Comparison of ENCODE assay signal across 14 cellular contexts in genomic region chr1:172117800-172118199, GRCh38.
A peak's percentile ranks its signal among the peaks of the same experiment; 100 is the strongest.
DNase-seq lines count a peak whose midpoint lies in the region; ATAC-seq and TF ChIP-seq lines count a peak whose summit lies in the region.
"Had no signal": no experiment of that assay in that cellular context is flagged by ENCODE, and none has a peak within 500 bp of the region (broad histone marks: within the 10 kb centered on the region; RNA-seq: fewer than 3 reads in every experiment).

No MANE protein-coding gene starts in this region.

- H3K9me3 Mint-ChIP-seq in effector memory CD8-positive, alpha-beta T cell, result peaks cover 0 to 2% of the 10 kb centered on the region in 2 donors

- H3K9me3 ChIP-seq in Loucy (ENCODE audit: insufficient read depth, low read depth, low read length) (no peaks in the 10 kb centered on the region), heart right ventricle (no peaks in the 10 kb centered on the region)
- H3K9me3 ChIP-seq: stomach had no signal

- no peaks in the 10 kb centered on the region for H3K27me3 ChIP-seq in Loucy (ENCODE audit: insufficient read depth, low read length, poor library complexity, severe bottlenecking)
- no peaks in the 10 kb centered on the region for H3K27me3 ChIP-seq in heart right ventricle
- H3K27me3 ChIP-seq: hepatocyte, stomach had no signal

- no peaks in the 10 kb centered on the region for H3K27me3 Mint-ChIP-seq in effector memory CD8-positive, alpha-beta T cell

- H3K4me3 Mint-ChIP-seq in effector memory CD8-positive, alpha-beta T cell, result peak overlapping the region; percentile 42 to 49

- DNase-seq in GM12865 (ENCODE audit: low read depth), result peak; percentile 79
- DNase-seq in effector memory CD8-positive, alpha-beta T cell, result peak; percentile 27 to 38 (median 33)
- DNase-seq in RPMI8226, result no peak
- no peak for DNase-seq in NCI-H2107 (lab: John Stamatoyannopoulos, UW)
- no peak for DNase-seq in heart right ventricle
- DNase-seq in NCI-H2227 (lab: John Stamatoyannopoulos, UW; ENCODE audit: unreplicated experiment), result no peak
- DNase-seq: Calu3, Kasumi-1, NCI-H524 treated with DMSO at 0.1 percent for 48 hours, stomach had no signal

- peak overlapping the region; percentile 15 for H3K9ac ChIP-seq in Loucy (ENCODE audit: low read depth, low read length, poor library complexity, severe bottlenecking)

- H3K4me3 ChIP-seq in GM12865 (ENCODE audit: low read depth, low read length) (no peak overlapping the region), Loucy (ENCODE audit: low read length, poor library complexity, severe bottlenecking) (peak overlapping the region; percentile 41), heart right ventricle (no peak overlapping the region)
- H3K4me3 ChIP-seq: hepatocyte, skin epidermis, stomach had no signal

- no peak overlapping the region for H3K27ac ChIP-seq in heart right ventricle
- H3K27ac ChIP-seq: hepatocyte, skin epidermis, stomach had no signal

- 87 to 92% methylated on average over 1 of the region's 1 CpG for WGBS in heart right ventricle, 2 donors

- H4K20me1 ChIP-seq in Loucy (ENCODE audit: insufficient read depth, low read length, poor library complexity, severe bottlenecking), result no peaks in the 10 kb centered on the region

- H3K4me1 ChIP-seq in Loucy (ENCODE audit: insufficient read depth, low read length, poor library complexity, severe bottlenecking), result peaks cover 19% of the 10 kb centered on the region
- peaks cover 0 to 10% (median 4%) of the 10 kb centered on the region in 9 donors for H3K4me1 ChIP-seq in heart right ventricle

- no peaks in the 10 kb centered on the region for H3K36me3 ChIP-seq in Loucy (ENCODE audit: insufficient read depth, low read length)
- no peaks in the 10 kb centered on the region for H3K36me3 ChIP-seq in heart right ventricle
- H3K36me3 ChIP-seq: stomach had no signal

- TF ChIP-seq CTCF in GM12865 (IDR thresholded peaks at IDR 0.05; ENCODE audit: insufficient read depth, low read depth, low read length, missing control alignments) (no peak), Loucy (conservative IDR thresholded peaks at IDR 0.05; ENCODE audit: low read length) (no peak), heart right ventricle (IDR thresholded peaks at IDR 0.05) (no peak)

- H2AFZ ChIP-seq in Loucy (ENCODE audit: low read length), result peak overlapping the region; percentile 57
- H2AFZ ChIP-seq: hepatocyte had no signal

- intact Hi-C loops in heart right ventricle (cut with DNase I), result no loop called here

- ATAC-seq in GM19467 (IDR thresholded peaks at IDR 0.05; ENCODE audit: unreplicated experiment), result peak; percentile 83
- peak; percentile 99 for ATAC-seq in effector memory CD8-positive, alpha-beta T cell (replicated peaks)
- ATAC-seq in heart right ventricle, result no peak

- H3K9me2 ChIP-seq in Loucy (replicated peaks; ENCODE audit: low read depth, low read length), result no peaks in the 10 kb centered on the region

- H3K79me2 ChIP-seq in Loucy (ENCODE audit: insufficient read depth, low read length), result no peaks in the 10 kb centered on the region
- H3K79me2 ChIP-seq: hepatocyte had no signal

- H3K27ac Mint-ChIP-seq in effector memory CD8-positive, alpha-beta T cell, result peak overlapping the region; percentile 42 to 76

- no peaks in the 10 kb centered on the region for H3K36me3 Mint-ChIP-seq in effector memory CD8-positive, alpha-beta T cell (ENCODE audit: insufficient read depth)

- H3F3A ChIP-seq in Loucy (ENCODE audit: low read depth), result no peaks in the 10 kb centered on the region

- H3K4me1 Mint-ChIP-seq in effector memory CD8-positive, alpha-beta T cell (ENCODE audit: low read depth in 2 of 2), result peaks cover 17 to 21% of the 10 kb centered on the region in 2 donors

- H3K4me2 ChIP-seq in Loucy (ENCODE audit: low read depth, low read length, poor library complexity, severe bottlenecking), result peak overlapping the region; percentile 62
- H3K4me2 ChIP-seq: hepatocyte had no signal

Comparison
In these comparisons a context has a peak if more than half of its experiments do, and no peak if none do; other contexts are left out.
1. DNase-seq: peak in GM12865 (single experiment) and effector memory CD8-positive, alpha-beta T cell (3 of 3); none in RPMI8226 (single experiment), NCI-H2107 (single experiment), heart right ventricle (0 of 2) and NCI-H2227 (single experiment).
2. ATAC-seq: peak in GM19467 (single experiment) and effector memory CD8-positive, alpha-beta T cell (single experiment); none in heart right ventricle (0 of 8).